In genomic region chr22:24146190-24146616, GRCh38 we compare ENCODE assay signal across 8 cellular contexts. TPM values are rescaled to one million over a fixed set of nuclear protein-coding genes. Genes with fewer than 3 reads are reported as not detected.
DNase-seq lines count a peak whose midpoint lies in the region; ATAC-seq and TF ChIP-seq lines count a peak whose summit lies in the region.

No MANE protein-coding gene starts in this region.

- H3K4me3 ChIP-seq in dorsolateral prefrontal cortex = peak overlapping the region in 4 of 59 donors; percentile 5 to 11 (median 6)
- no peak overlapping the region for H3K4me3 ChIP-seq in vagina

- peak in 5 of 6 experiments; percentile 13 to 37 (median 28) for DNase-seq in stimulated activated naive CD4-positive, alpha-beta T cell (lab: John Stamatoyannopoulos, UW)
- DNase-seq in stimulated activated naive CD4-positive, alpha-beta T cell treated with Interleukin-2 at 50 U/mL for 16 hours (lab: John Stamatoyannopoulos, UW) = no peak
- DNase-seq in SIG-M5 treated with dmso at 0.1 percent for 504 hours (lab: John Stamatoyannopoulos, UW; ENCODE audit: unreplicated experiment) = peak; percentile 82
- peak in 1 of 10 donors; percentile 49 for DNase-seq in dorsolateral prefrontal cortex
- DNase-seq in mucosa of gallbladder (ENCODE audit: low spot score) = peak; percentile 51
- no peak for DNase-seq in vagina (ENCODE audit: extremely low spot score in 2 of 2)
- DNase-seq in NCI-H2107 treated with DMSO at 0.1 percent for 48 hours (lab: John Stamatoyannopoulos, UW; ENCODE audit: unreplicated experiment) = no peak

- peak overlapping the region in 57 of 59 donors; percentile 36 to 98 (median 81) for H3K27ac ChIP-seq in dorsolateral prefrontal cortex
- peak overlapping the region; percentile 86 for H3K27ac ChIP-seq in vagina

- intact Hi-C loops in dorsolateral prefrontal cortex (cut with DNase I) (no loop called here), vagina (cut with DNase I) (no loop called here)

- peaks cover 52% of the 10 kb centered on the region for H3K4me1 ChIP-seq in vagina

- no peaks in the 10 kb centered on the region for H3K36me3 ChIP-seq in vagina

- no peaks in the 10 kb centered on the region for H3K9me3 ChIP-seq in vagina

- H3K27me3 ChIP-seq in dorsolateral prefrontal cortex (no peaks in the 10 kb centered on the region), vagina (no peaks in the 10 kb centered on the region)

- TF ChIP-seq CTCF in dorsolateral prefrontal cortex (IDR thresholded peaks at IDR 0.05 in 54 of 56, conservative IDR thresholded peaks at IDR 0.05 in 2 of 56; ENCODE audit: low read depth in 1 of 56, partially characterized antibody in 56 of 56) (no peak), vagina (IDR thresholded peaks at IDR 0.05) (no peak)

- TF ChIP-seq POLR2A in vagina (IDR thresholded peaks at IDR 0.05) = no peak

- peak; percentile 56 for ATAC-seq in HG03571 (IDR thresholded peaks at IDR 0.05; ENCODE audit: unreplicated experiment)

RNA-seq across cellular contexts. Expression of gene SUSD2, which starts 35.1 kb away (rescaled TPM):
- total RNA-seq in dorsolateral prefrontal cortex (10 to 100 TPM in 2 of 120 experiments, 1 to 10 TPM in 96, under 1 TPM in 22; 0.41 to 16.9 (median 1.5) TPM), mucosa of gallbladder (2.0 TPM), vagina (9.1 TPM)

Comparison
In these comparisons a context has a peak if more than half of its experiments do, and no peak if none do; other contexts are left out.
1. DNase-seq: peak in stimulated activated naive CD4-positive, alpha-beta T cell (5 of 6), SIG-M5 treated with dmso at 0.1 percent for 504 hours (single experiment) and mucosa of gallbladder (single experiment); none in stimulated activated naive CD4-positive, alpha-beta T cell treated with Interleukin-2 at 50 U/mL for 16 hours (single experiment), vagina (0 of 2) and NCI-H2107 treated with DMSO at 0.1 percent for 48 hours (single experiment).